30 cellular contexts compared by ENCODE assay signal in the genomic region with DNA sequence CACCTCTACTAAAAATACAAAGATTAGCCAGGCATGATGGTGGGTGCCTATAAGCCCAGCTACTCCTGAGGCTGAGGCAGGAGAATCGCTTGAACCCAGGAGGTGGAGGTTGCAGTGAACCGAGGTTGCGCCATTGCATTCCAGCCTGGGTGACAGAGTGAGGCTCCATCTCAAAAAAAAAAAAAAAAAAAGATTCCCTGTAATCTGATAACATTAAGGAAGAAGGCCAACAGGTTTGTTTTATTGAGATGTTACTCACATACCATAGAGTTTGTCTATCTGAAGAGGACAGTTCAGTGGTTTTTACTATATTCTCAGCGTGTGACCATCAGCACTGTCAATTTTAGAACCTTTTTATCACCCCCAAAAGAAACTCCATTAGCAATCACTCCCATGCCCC.
"Had no signal": no experiment of that assay in that cellular context is flagged by ENCODE, and none has a peak within 500 bp of the region (broad histone marks: within the 10 kb centered on the region; RNA-seq: fewer than 3 reads in every experiment).

No MANE protein-coding gene starts in this region.

- ATAC-seq: activated naive CD4-positive, alpha-beta T cell treated with anti-CD3 and anti-CD28 coated beads, Interleukin-2, amount 50 U/mL, for 72 hours; activated T-cell treated with anti-CD3 and anti-CD28 coated beads, Interleukin-2, amount 50 U/mL, for 72 hours; effector memory CD8-positive, alpha-beta T cell; foreskin keratinocyte; gastrocnemius medialis; heart right ventricle; T-helper 17 cell; WTC11 had no signal

- H3K4me3 ChIP-seq: esophagus muscularis mucosa, gastrocnemius medialis, heart right ventricle, hepatocyte had no signal

- H3K4me2 ChIP-seq: hepatocyte had no signal

- H2AFZ ChIP-seq: hepatocyte had no signal

- H3K36me3 ChIP-seq: brain microvascular endothelial cell, gastrocnemius medialis had no signal

- H3K27me3 ChIP-seq: brain microvascular endothelial cell, esophagus muscularis mucosa, foreskin keratinocyte, gastrocnemius medialis, heart right ventricle, hepatocyte had no signal

- H3K79me2 ChIP-seq: hepatocyte had no signal

- DNase-seq: activated CD4-positive, alpha-beta memory T cell treated with anti-CD3 and anti-CD28 coated beads, Interleukin-2, amount 10 ng/mL, durations not matched to agents 7 days and 5 days; activated CD4-positive, alpha-beta T cell treated with anti-CD3 and anti-CD28 coated beads for 1 hour; activated CD4-positive, alpha-beta T cell treated with anti-CD3 and anti-CD28 coated beads for 4 hours; activated CD4-positive, alpha-beta T cell treated with anti-CD3 and anti-CD28 coated beads, Interleukin-2, amount 10 ng/mL, durations not matched to agents 7 days and 5 days; activated CD4-positive, alpha-beta T cell treated with anti-CD3 and anti-CD28 coated beads, Interleukin-2, amount 50 U/mL, for 4 hours; activated CD8-positive, alpha-beta memory T cell treated with anti-CD3 and anti-CD28 coated beads, Interleukin-2, amount 50 U/mL, for 48 hours; activated gamma-delta T cell; activated naive CD4-positive, alpha-beta T cell; activated naive CD4-positive, alpha-beta T cell treated with anti-CD3 and anti-CD28 coated beads, Interleukin-2, amount 10 ng/mL, durations not matched to agents 7 days and 5 days; activated naive CD8-positive, alpha-beta T cell treated with anti-CD3 and anti-CD28 coated beads, Interleukin-2, amount 10 ng/mL, durations not matched to agents 7 days and 5 days; activated T-cell treated with anti-CD3 and anti-CD28 coated beads for 4 hours; activated T-cell treated with anti-CD3 and anti-CD28 coated beads, Interleukin-2, amount 50 U/mL, for 24 hours; activated T-cell treated with anti-CD3 and anti-CD28 coated beads, Interleukin-2, amount 50 U/mL, for 72 hours; amniotic stem cell; anterior cingulate cortex; brain microvascular endothelial cell; cortex of kidney; dermis blood vessel endothelial cell; effector CD4-positive, alpha-beta T cell; effector memory CD8-positive, alpha-beta T cell; erythroblast; foreskin keratinocyte; gastrocnemius medialis; heart right ventricle; T-helper 17 cell; T1000 had no signal

- H3K9me3 ChIP-seq: esophagus muscularis mucosa, gastrocnemius medialis, heart right ventricle had no signal

- H3K27ac ChIP-seq: brain microvascular endothelial cell, esophagus muscularis mucosa, foreskin keratinocyte, gastrocnemius medialis, hepatocyte had no signal
